9 cellular contexts compared by ENCODE assay signal in the genomic region with DNA sequence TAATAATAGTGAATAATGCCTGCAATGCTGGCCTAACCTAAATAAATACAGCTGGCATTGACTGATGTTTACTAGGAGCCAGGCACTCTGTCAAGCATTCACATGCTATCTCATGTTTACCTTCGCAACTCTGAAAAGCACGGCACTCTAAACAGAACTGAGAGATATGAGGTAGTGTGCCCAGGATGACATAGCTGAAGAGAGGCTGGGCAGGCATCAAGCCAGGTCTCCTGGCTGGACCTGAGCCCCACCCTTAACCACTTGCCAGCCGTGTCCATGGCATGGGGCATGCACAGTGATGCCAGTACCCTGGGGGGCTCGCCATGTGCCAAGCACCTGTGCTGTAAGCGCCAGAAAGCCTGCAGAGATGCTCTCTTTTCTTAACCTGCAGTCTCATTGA.
"Had no signal": no experiment of that assay in that cellular context is flagged by ENCODE, and none has a peak within 500 bp of the region (broad histone marks: within the 10 kb centered on the region; RNA-seq: fewer than 3 reads in every experiment).

No MANE protein-coding gene starts in this region.

- H3K27ac ChIP-seq: tibial artery had no signal

- H3K4me3 ChIP-seq: tibial artery had no signal

- H3K9me3 ChIP-seq: tibial artery had no signal

- H3K36me3 ChIP-seq: tibial artery had no signal

- ATAC-seq: naive thymus-derived CD4-positive, alpha-beta T cell; WTC11 had no signal

- H3K4me1 ChIP-seq: tibial artery had no signal

- DNase-seq: activated CD4-positive, alpha-beta T cell treated with anti-CD3 and anti-CD28 coated beads, Interleukin-2, amount 10 ng/mL, durations not matched to agents 24 days and 14 days; activated CD8-positive, alpha-beta memory T cell treated with anti-CD3 and anti-CD28 coated beads for 24 hours; activated naive CD4-positive, alpha-beta T cell treated with anti-CD3 and anti-CD28 coated beads for 36 hours; hypothalamus; naive thymus-derived CD4-positive, alpha-beta T cell; posterior cingulate gyrus; small intestine; tibial artery had no signal
